In genomic region chr11:9906043-9906791, GRCh38 we compare ENCODE assay signal across 11 cellular contexts.
DNase-seq lines count a peak whose midpoint lies in the region; ATAC-seq, FAIRE-seq and TF ChIP-seq lines count a peak whose summit lies in the region.
"Had no signal": no experiment of that assay in that cellular context is flagged by ENCODE, and none has a peak within 500 bp of the region (broad histone marks: within the 10 kb centered on the region; RNA-seq: fewer than 3 reads in every experiment).

No MANE protein-coding gene starts in this region.

- intact Hi-C loops in CD4-positive, alpha-beta T cell (cut with DNase I, micrococcal nuclease) = no loop called here
- intact Hi-C loops in sigmoid colon (cut with DNase I) = no loop called here

- no peaks in the 10 kb centered on the region for H3K79me2 ChIP-seq in astrocyte (ENCODE audit: insufficient read depth, low read length)

- DNase-seq in HS-27A (ENCODE audit: low read depth) (peak; percentile 95), astrocyte (ENCODE audit: low read depth) (peak; percentile 93), urothelium cell line (ENCODE audit: low spot score) (peak; percentile 51), DMS79 (lab: John Stamatoyannopoulos, UW) (no peak), sigmoid colon (no peak)
- no peak for DNase-seq in CD4-positive, alpha-beta T cell
- DNase-seq: activated CD4-positive, alpha-beta T cell treated with anti-CD3 and anti-CD28 coated beads, Interleukin-2, amount 10 ng/mL, durations not matched to agents 24 days and 14 days; effector memory CD4-positive, alpha-beta T cell; NCI-H2171 treated with DMSO at 0.1 percent for 48 hours had no signal

- no peak for TF ChIP-seq CTCF in astrocyte (IDR thresholded peaks at IDR 0.05; ENCODE audit: insufficient read depth, low read depth, low read length)
- TF ChIP-seq CTCF in CD4-positive, alpha-beta T cell (IDR thresholded peaks at IDR 0.05) = no peak
- TF ChIP-seq CTCF in sigmoid colon (IDR thresholded peaks at IDR 0.05) = no peak

- H3K27ac ChIP-seq in astrocyte (ENCODE audit: low read depth, low read length) (peak overlapping the region; percentile 85), sigmoid colon (no peak overlapping the region)
- H3K27ac ChIP-seq in CD4-positive, alpha-beta T cell (ENCODE audit: low read depth, low read length) = no peak overlapping the region

- no peak for TF ChIP-seq POLR2A in sigmoid colon (IDR thresholded peaks at IDR 0.05)

- no peaks in the 10 kb centered on the region for H3K9me3 Mint-ChIP-seq in astrocyte (ENCODE audit: unreplicated experiment)
- H3K9me3 Mint-ChIP-seq in CD4-positive, alpha-beta T cell = no peaks in the 10 kb centered on the region
- H3K9me3 Mint-ChIP-seq: activated CD4-positive, alpha-beta T cell treated with anti-CD3 and anti-CD28 coated beads, Interleukin-2, amount 10 ng/mL, durations not matched to agents 24 days and 14 days had no signal

- H3K4me3 ChIP-seq in astrocyte (ENCODE audit: insufficient read depth, low read depth, low read length) (no peak overlapping the region), iPS-15b (ENCODE audit: low read depth, low read length) (no peak overlapping the region), sigmoid colon (no peak overlapping the region)

- CTCF ChIA-PET in CD4-positive, alpha-beta T cell (lab: Charles Lee) = no interaction called here

- H3K4me2 ChIP-seq in astrocyte (ENCODE audit: low read length) = peak overlapping the region; percentile 67

- ATAC-seq in CD4-positive, alpha-beta T cell (ENCODE audit: poor library complexity) = no peak

- peak; percentile 81 for FAIRE-seq in astrocyte (lab: Jason Lieb, UNC)
- peak; percentile 48 for FAIRE-seq in urothelium cell line (lab: Jason Lieb, UNC)

- 46 to 64% methylated on average over 2 of the region's 2 CpGs for WGBS in sigmoid colon, 2 donors

- H2AFZ ChIP-seq in astrocyte (ENCODE audit: low read depth, low read length) = no peak overlapping the region

- no peak for TF ChIP-seq EP300 in sigmoid colon (IDR thresholded peaks at IDR 0.05)

- peaks cover 27% of the 10 kb centered on the region for H3K4me1 Mint-ChIP-seq in astrocyte (ENCODE audit: low read depth, unreplicated experiment)
- H3K4me1 Mint-ChIP-seq in CD4-positive, alpha-beta T cell (ENCODE audit: low read depth) = no peaks in the 10 kb centered on the region
- H3K4me1 Mint-ChIP-seq: activated CD4-positive, alpha-beta T cell treated with anti-CD3 and anti-CD28 coated beads, Interleukin-2, amount 10 ng/mL, durations not matched to agents 24 days and 14 days had no signal

- POLR2A ChIA-PET in CD4-positive, alpha-beta T cell (lab: Charles Lee) = no interaction called here

- H3K9me3 ChIP-seq in astrocyte (ENCODE audit: insufficient read depth, low read depth, low read length) (no peaks in the 10 kb centered on the region), iPS-15b (ENCODE audit: control insufficient read depth, insufficient read depth, low read length) (no peaks in the 10 kb centered on the region), sigmoid colon (no peaks in the 10 kb centered on the region)
- no peaks in the 10 kb centered on the region for H3K9me3 ChIP-seq in CD4-positive, alpha-beta T cell (ENCODE audit: control insufficient read depth, low read length)

- H3K9ac ChIP-seq in astrocyte (ENCODE audit: low read length) = peak overlapping the region; percentile 56
- peak overlapping the region; percentile 41 for H3K9ac ChIP-seq in iPS-15b (ENCODE audit: low read depth, low read length)

- H3K27me3 Mint-ChIP-seq in astrocyte (ENCODE audit: low read depth, unreplicated experiment) = no peaks in the 10 kb centered on the region
- no peaks in the 10 kb centered on the region for H3K27me3 Mint-ChIP-seq in CD4-positive, alpha-beta T cell
- H3K27me3 Mint-ChIP-seq: activated CD4-positive, alpha-beta T cell treated with anti-CD3 and anti-CD28 coated beads, Interleukin-2, amount 10 ng/mL, durations not matched to agents 24 days and 14 days; progenitor cell of endocrine pancreas had no signal

- H3K4me1 ChIP-seq in astrocyte (ENCODE audit: insufficient read depth, low read length) = peaks cover 20% of the 10 kb centered on the region
- peaks cover 30% of the 10 kb centered on the region for H3K4me1 ChIP-seq in iPS-15b (ENCODE audit: control insufficient read depth, insufficient read depth, low read length)
- H3K4me1 ChIP-seq in sigmoid colon = peaks cover 0 to 22% (median 14%) of the 10 kb centered on the region in 4 donors

- H3K36me3 Mint-ChIP-seq in astrocyte (ENCODE audit: low read depth, unreplicated experiment) = peaks cover 3% of the 10 kb centered on the region
- H3K36me3 Mint-ChIP-seq in CD4-positive, alpha-beta T cell (ENCODE audit: low read depth) = no peaks in the 10 kb centered on the region

- no peaks in the 10 kb centered on the region for H3K27me3 ChIP-seq in astrocyte (ENCODE audit: insufficient read depth, low read length)
- no peaks in the 10 kb centered on the region for H3K27me3 ChIP-seq in iPS-15b (ENCODE audit: control insufficient read depth, insufficient read depth, low read length)
- H3K27me3 ChIP-seq in CD4-positive, alpha-beta T cell (ENCODE audit: control insufficient read depth, insufficient read depth, low read length) = no peaks in the 10 kb centered on the region
- H3K27me3 ChIP-seq in sigmoid colon = no peaks in the 10 kb centered on the region

- peak overlapping the region; percentile 96 for H3K27ac Mint-ChIP-seq in astrocyte (ENCODE audit: unreplicated experiment)
- H3K27ac Mint-ChIP-seq in CD4-positive, alpha-beta T cell = no peak overlapping the region
- H3K27ac Mint-ChIP-seq: activated CD4-positive, alpha-beta T cell treated with anti-CD3 and anti-CD28 coated beads, Interleukin-2, amount 10 ng/mL, durations not matched to agents 24 days and 14 days had no signal

- H3K4me3 Mint-ChIP-seq in astrocyte (ENCODE audit: unreplicated experiment) = no peak overlapping the region
- no peak overlapping the region for H3K4me3 Mint-ChIP-seq in CD4-positive, alpha-beta T cell
- H3K4me3 Mint-ChIP-seq: activated CD4-positive, alpha-beta T cell treated with anti-CD3 and anti-CD28 coated beads, Interleukin-2, amount 10 ng/mL, durations not matched to agents 24 days and 14 days had no signal

- H3K36me3 ChIP-seq in astrocyte (ENCODE audit: insufficient read depth, low read length) (no peaks in the 10 kb centered on the region), iPS-15b (ENCODE audit: control insufficient read depth, insufficient read depth, low read length) (no peaks in the 10 kb centered on the region), sigmoid colon (no peaks in the 10 kb centered on the region)

- H4K20me1 ChIP-seq in astrocyte (ENCODE audit: insufficient read depth, low read length) = no peaks in the 10 kb centered on the region

Comparison
In these comparisons a context has a peak if more than half of its experiments do, and no peak if none do; other contexts are left out.
1. DNase-seq: peak in HS-27A (single experiment), astrocyte (single experiment) and urothelium cell line (single experiment); none in CD4-positive, alpha-beta T cell (0 of 10), DMS79 (single experiment) and sigmoid colon (single experiment).